Comparison of ENCODE assay signal across 19 cellular contexts in the genomic region with DNA sequence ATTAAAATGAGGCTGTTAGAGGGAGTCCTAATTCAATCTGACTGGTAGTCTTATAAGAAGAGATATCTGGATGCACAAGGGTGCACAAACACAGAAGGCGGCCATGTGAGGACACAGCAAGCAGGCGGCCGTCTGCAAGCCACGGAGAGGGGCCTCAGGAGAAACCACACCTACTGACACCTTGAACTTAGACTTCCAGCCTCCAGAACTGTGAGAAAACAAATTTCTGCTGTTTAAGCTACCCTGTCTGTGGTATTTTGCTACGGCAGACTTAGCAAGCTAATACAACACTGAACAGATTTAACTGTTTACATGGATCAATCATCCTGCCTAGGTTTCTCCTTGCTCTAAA.
DNase-seq lines count a peak whose midpoint lies in the region; ATAC-seq and TF ChIP-seq lines count a peak whose summit lies in the region.
"Had no signal": no experiment of that assay in that cellular context is flagged by ENCODE, and none has a peak within 500 bp of the region (broad histone marks: within the 10 kb centered on the region; RNA-seq: fewer than 3 reads in every experiment).

No MANE protein-coding gene starts in this region.

- ATAC-seq in heart left ventricle (no peak), GM21381 (IDR thresholded peaks at IDR 0.05; ENCODE audit: unreplicated experiment) (no peak)

- no peak for TF ChIP-seq POLR2A in heart left ventricle (IDR thresholded peaks at IDR 0.05)

- H3K4me1 Mint-ChIP-seq in HFFc6 (ENCODE audit: low read depth), result peaks cover 74% of the 10 kb centered on the region

- H3K4me1 ChIP-seq in heart left ventricle (peaks cover 3 to 43% (median 32%) of the 10 kb centered on the region in 12 donors), stomach smooth muscle (ENCODE audit: control insufficient read depth, insufficient read depth, low read length) (peaks cover 26% of the 10 kb centered on the region)
- H3K4me1 ChIP-seq: BLaER1, prostate gland had no signal

- no peak overlapping the region for H3K9ac ChIP-seq in stomach smooth muscle (ENCODE audit: low read length in 2 of 2)
- H3K9ac ChIP-seq: BLaER1 had no signal

- H3K4me3 ChIP-seq in heart left ventricle (no peak overlapping the region), stomach smooth muscle (ENCODE audit: low read length in 2 of 2) (no peak overlapping the region)
- H3K4me3 ChIP-seq: BLaER1, esophagus squamous epithelium, prostate gland, skin epidermis had no signal

- 56 to 70% (median 65%) methylated on average over 5 of the region's 5 CpGs for WGBS in heart left ventricle, 4 donors

- no peaks in the 10 kb centered on the region for H3K36me3 ChIP-seq in heart left ventricle
- no peaks in the 10 kb centered on the region for H3K36me3 ChIP-seq in stomach smooth muscle (ENCODE audit: control insufficient read depth in 2 of 2, insufficient read depth in 2 of 2, low read length in 2 of 2)
- H3K36me3 ChIP-seq: BLaER1, esophagus squamous epithelium, prostate gland had no signal

- TF ChIP-seq CTCF in heart left ventricle (IDR thresholded peaks at IDR 0.05), result no peak
- no peak for TF ChIP-seq CTCF in HFFc6 (IDR thresholded peaks at IDR 0.05)
- TF ChIP-seq CTCF in RWPE1 (conservative IDR thresholded peaks at IDR 0.05; ENCODE audit: low read depth), result no peak

- DNase-seq in heart left ventricle (no peak), cardiac septum (ENCODE audit: low spot score) (no peak), HFFc6 (no peak), kidney glomerular epithelial cell (lab: John Stamatoyannopoulos, UW) (peak; percentile 61), RWPE1 (ENCODE audit: low spot score) (no peak)
- DNase-seq in activated naive CD4-positive, alpha-beta T cell treated with anti-CD3 and anti-CD28 coated beads, Interleukin-2, amount 50 U/mL, for 16 hours, result no peak
- DNase-seq: activated CD8-positive, alpha-beta T cell treated with anti-CD3 and anti-CD28 coated beads for 36 hours; activated gamma-delta T cell treated with Interleukin-2 at 50 U/mL for 16 hours; COR-L47; DMS79 treated with DMSO at 0.1 percent for 48 hours; esophagus squamous epithelium; NCI-H1092; NCI-H1930; stimulated activated CD4-positive, alpha-beta T cell treated with anti-CD3 and anti-CD28 coated beads, Interleukin-1b, Interleukin-23, amount 100 ng/mL, for 48 hours had no signal

- intact Hi-C loops in heart left ventricle (cut with DNase I), result no loop called here
- intact Hi-C loops in cardiac septum (cut with DNase I), result no loop called here

- peak overlapping the region; percentile 47; the same call in 1 of the 2 replicates for H3K27ac Mint-ChIP-seq in HFFc6
- H3K27ac Mint-ChIP-seq: activated CD8-positive, alpha-beta T cell treated with anti-CD3 and anti-CD28 coated beads for 36 hours had no signal

- no peaks in the 10 kb centered on the region for H3K9me3 Mint-ChIP-seq in HFFc6
- H3K9me3 Mint-ChIP-seq: activated CD8-positive, alpha-beta T cell treated with anti-CD3 and anti-CD28 coated beads for 36 hours had no signal

- H3K9me3 ChIP-seq in heart left ventricle (no peaks in the 10 kb centered on the region), stomach smooth muscle (ENCODE audit: control insufficient read depth in 2 of 2, low read length in 2 of 2) (no peaks in the 10 kb centered on the region)
- H3K9me3 ChIP-seq: BLaER1, esophagus squamous epithelium, prostate gland had no signal

- H3K27me3 ChIP-seq in heart left ventricle (no peaks in the 10 kb centered on the region), stomach smooth muscle (ENCODE audit: control insufficient read depth in 1 of 2, insufficient read depth in 2 of 2, low read length in 2 of 2) (no peaks in the 10 kb centered on the region)
- H3K27me3 ChIP-seq: BLaER1, esophagus squamous epithelium had no signal

- peaks cover 5% of the 10 kb centered on the region for H3K36me3 Mint-ChIP-seq in HFFc6 (ENCODE audit: low read depth)

- POLR2A ChIA-PET in RWPE1 (lab: Yijun Ruan, JAX; ENCODE audit: low non-redundant PET), result no interaction called here

- H3K27ac ChIP-seq in heart left ventricle (peak overlapping the region in 9 of 12 donors; percentile 21 to 59 (median 49)), stomach smooth muscle (ENCODE audit: low read length) (peak overlapping the region; percentile 42), RWPE1 (no peak overlapping the region)
- H3K27ac ChIP-seq: BLaER1, esophagus squamous epithelium, prostate gland had no signal

- H3K4me3 Mint-ChIP-seq in HFFc6, result no peak overlapping the region
- H3K4me3 Mint-ChIP-seq: activated CD8-positive, alpha-beta T cell treated with anti-CD3 and anti-CD28 coated beads for 36 hours had no signal

- H3K27me3 Mint-ChIP-seq in HFFc6 (ENCODE audit: insufficient read depth), result no peaks in the 10 kb centered on the region; the same call in none of the 2 replicates
- H3K27me3 Mint-ChIP-seq: activated CD8-positive, alpha-beta T cell treated with anti-CD3 and anti-CD28 coated beads for 36 hours had no signal

- CTCF ChIA-PET in RWPE1 (lab: Yijun Ruan, JAX), result no interaction called here
